In the genomic region with DNA sequence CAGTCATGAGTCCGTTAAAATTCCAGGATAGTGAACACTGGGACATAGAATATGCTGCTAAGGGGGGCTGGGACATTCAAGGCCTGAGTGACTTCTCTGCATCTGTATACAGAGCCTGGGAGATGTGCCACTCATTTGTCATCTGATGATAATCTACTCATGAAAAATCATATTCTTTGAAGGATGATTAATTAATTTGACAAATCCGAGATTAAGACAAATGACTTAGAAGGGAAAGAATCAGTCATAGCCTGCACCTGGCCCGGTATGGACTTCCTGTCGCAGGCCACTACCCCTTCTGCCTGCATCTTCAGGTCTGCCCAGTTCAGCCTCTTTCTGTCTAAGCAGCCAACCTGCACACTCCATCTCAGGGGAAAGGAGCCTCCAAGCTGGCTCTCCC, we compare ENCODE assay signal across 25 cellular contexts. TPM values are rescaled to one million over a fixed set of nuclear protein-coding genes. Genes with fewer than 3 reads are reported as not detected.
DNase-seq lines count a peak whose midpoint lies in the region; ATAC-seq, FAIRE-seq and TF ChIP-seq lines count a peak whose summit lies in the region.
"Had no signal": no experiment of that assay in that cellular context is flagged by ENCODE, and none has a peak within 500 bp of the region (broad histone marks: within the 10 kb centered on the region; RNA-seq: fewer than 3 reads in every experiment).

No MANE protein-coding gene starts in this region.

- in situ Hi-C loops in GM12878 (cut with MboI) = no loop called here

- H3K9ac ChIP-seq in Karpas-422 (ENCODE audit: low read length) (no peak overlapping the region), GM12878 (ENCODE audit: control insufficient read depth, insufficient read depth, low read length) (no peak overlapping the region), neuronal stem cell (ENCODE audit: low read depth, low read length, poor library complexity) (no peak overlapping the region)
- H3K9ac ChIP-seq: GM23248 had no signal

- SMC1A ChIA-PET in GM12878 (lab: Charles Lee; ENCODE audit: uncharacterized antibody, unreplicated experiment) = interaction anchor here (0.6 to 1.0 kb wide), 2 partner anchors 11 to 798 kb away, joined by 3 read pairs; no protein-coding TSS in a partner anchor

- H3K27me3 ChIP-seq in Karpas-422 (ENCODE audit: low read length) (no peaks in the 10 kb centered on the region), GM12878 (replicated peaks in 1 of 2; ENCODE audit: control insufficient read depth in 2 of 2, insufficient read depth in 2 of 2, low read length in 1 of 2) (no peaks in the 10 kb centered on the region), neuronal stem cell (ENCODE audit: control insufficient read depth in 3 of 3, insufficient read depth in 3 of 3, low read depth in 1 of 3, low read length in 3 of 3) (peaks cover 0 to 16% (median 0%) of the 10 kb centered on the region in 3 experiments), vagina (no peaks in the 10 kb centered on the region)

- no peak overlapping the region for H3K23ac ChIP-seq in neuronal stem cell (ENCODE audit: low read depth, low read length, poor library complexity)

- no peak overlapping the region for H4K91ac ChIP-seq in neuronal stem cell (ENCODE audit: low read depth, low read length, poor library complexity)

- POLR2A ChIA-PET in OCI-LY7 (lab: Charles Lee) (interaction anchor here (0.7 to 0.9 kb wide), 6 partner anchors 9 to 144 kb away, joined by 3 to 6 read pairs (median 4); no protein-coding TSS in a partner anchor), GM12878 (lab: Charles Lee) (no interaction called here)

- no peak overlapping the region for H3K18ac ChIP-seq in neuronal stem cell (ENCODE audit: low read length)

- TF ChIP-seq CTCF in OCI-LY7 (conservative IDR thresholded peaks at IDR 0.05; ENCODE audit: low read length) (no peak), GM12878 (IDR thresholded peaks at IDR 0.05 in 2 of 3, conservative IDR thresholded peaks at IDR 0.05 in 1 of 3; ENCODE audit: control insufficient read depth in 2 of 3, extremely low read depth in 1 of 3, insufficient read depth in 1 of 3, low read depth in 3 of 3, low read length in 3 of 3) (no peak), vagina (IDR thresholded peaks at IDR 0.05) (no peak)

- H4K20me1 ChIP-seq in Karpas-422 (ENCODE audit: insufficient read depth, low read depth, low read length) (no peaks in the 10 kb centered on the region), OCI-LY7 (ENCODE audit: insufficient read depth, low read length) (no peaks in the 10 kb centered on the region), GM12878 (ENCODE audit: control insufficient read depth, insufficient read depth) (no peaks in the 10 kb centered on the region)

- no peak overlapping the region for H4K8ac ChIP-seq in neuronal stem cell (ENCODE audit: low read depth, low read length)

- CTCF ChIA-PET in OCI-LY7 (lab: Charles Lee; ENCODE audit: unreplicated experiment) (no interaction called here), GM12878 (lab: Yijun Ruan, JAX) (interaction anchor here (0.8 kb wide), 1 partner anchor 76 kb away, joined by 3 read pairs; no protein-coding TSS in a partner anchor)

- no peak overlapping the region for H2BK5ac ChIP-seq in neuronal stem cell (ENCODE audit: low read length)

- no peak overlapping the region for H3K4me2 ChIP-seq in Karpas-422 (ENCODE audit: low read depth, low read length, poor library complexity, severe bottlenecking)
- no peak overlapping the region for H3K4me2 ChIP-seq in OCI-LY7 (ENCODE audit: low read length)
- no peak overlapping the region for H3K4me2 ChIP-seq in GM12878 (ENCODE audit: control insufficient read depth, insufficient read depth)
- H3K4me2 ChIP-seq in neuronal stem cell (ENCODE audit: insufficient read depth, low read length, poor library complexity, severe bottlenecking) = no peak overlapping the region

- TF ChIP-seq RAD21 in GM12878 (IDR thresholded peaks at IDR 0.05; ENCODE audit: insufficient read depth, low read depth, low read length) = no peak

- H2AFZ ChIP-seq in Karpas-422 (ENCODE audit: low read length) = no peak overlapping the region
- no peak overlapping the region for H2AFZ ChIP-seq in OCI-LY7 (ENCODE audit: low read length)
- H2AFZ ChIP-seq in GM12878 (ENCODE audit: control insufficient read depth, low read depth, low read length) = no peak overlapping the region
- H2AFZ ChIP-seq in neuronal stem cell (ENCODE audit: low read length) = no peak overlapping the region
- H2AFZ ChIP-seq: GM23248 had no signal

- no peak overlapping the region for H2AK5ac ChIP-seq in neuronal stem cell (ENCODE audit: low read depth, low read length)

- no peak overlapping the region for H3K4ac ChIP-seq in neuronal stem cell (ENCODE audit: low read length)

- intact Hi-C loops in OCI-LY7 (cut with micrococcal nuclease; ENCODE audit: unreplicated experiment) = no loop called here
- intact Hi-C loops in GM12878 (cut with micrococcal nuclease; ENCODE audit: unreplicated experiment) = no loop called here
- intact Hi-C loops in vagina (cut with DNase I) = no loop called here

- H3K79me2 ChIP-seq in Karpas-422 (ENCODE audit: low read length) (no peaks in the 10 kb centered on the region), OCI-LY7 (ENCODE audit: insufficient read depth, low read depth, low read length) (no peaks in the 10 kb centered on the region), GM12878 (ENCODE audit: control insufficient read depth, insufficient read depth, low read length) (no peaks in the 10 kb centered on the region)

- BruUV-seq in OCI-LY7 (replicated peaks; lab: Mats Ljungman, UMichigan) (no TSS peak), GM12878 (replicated peaks; lab: Mats Ljungman, UMichigan) (no TSS peak)

- no peak overlapping the region for H2BK15ac ChIP-seq in neuronal stem cell (ENCODE audit: low read length)

- no peaks in the 10 kb centered on the region for H3K36me3 ChIP-seq in Karpas-422 (ENCODE audit: insufficient read depth, low read length)
- no peaks in the 10 kb centered on the region for H3K36me3 ChIP-seq in OCI-LY7 (ENCODE audit: insufficient read depth, low read length)
- H3K36me3 ChIP-seq in GM12878 (ENCODE audit: control insufficient read depth in 2 of 2, insufficient read depth in 2 of 2, low read length in 1 of 2) = no peaks in the 10 kb centered on the region
- H3K36me3 ChIP-seq in neuronal stem cell (replicated peaks in 1 of 2; ENCODE audit: control insufficient read depth in 2 of 2, insufficient read depth in 2 of 2, low read length in 2 of 2) = no peaks in the 10 kb centered on the region
- H3K36me3 ChIP-seq in vagina = no peaks in the 10 kb centered on the region

- TF ChIP-seq POLR2A in GM12878 (IDR thresholded peaks at IDR 0.05; ENCODE audit: low read depth, low read length) (no peak), vagina (IDR thresholded peaks at IDR 0.05) (no peak)

- H3K79me1 ChIP-seq in neuronal stem cell (ENCODE audit: low read depth, low read length) = no peaks in the 10 kb centered on the region

- RAD21 ChIA-PET in GM12878 (lab: Charles Lee; ENCODE audit: unreplicated experiment) = interaction anchor here (0.7 to 1.9 kb wide), 3 partner anchors 15 to 443 kb away, joined by 3 to 5 read pairs (median 3); no protein-coding TSS in a partner anchor

- FAIRE-seq in GM12878 (lab: Jason Lieb, UNC) = no peak
- FAIRE-seq: GM19239, H1 had no signal

- no peak for TF ChIP-seq EP300 in GM12878 (IDR thresholded peaks at IDR 0.05; ENCODE audit: borderline replicate concordance in 1 of 2, control insufficient read depth in 1 of 2, low read depth in 2 of 2, low read length in 2 of 2)

- H3K27ac ChIP-seq in Karpas-422 (ENCODE audit: low read length) = no peak overlapping the region
- no peak overlapping the region for H3K27ac ChIP-seq in OCI-LY7 (ENCODE audit: low read depth, low read length, poor library complexity, severe bottlenecking)
- H3K27ac ChIP-seq in GM12878 (ENCODE audit: control insufficient read depth, insufficient read depth) = no peak overlapping the region
- H3K27ac ChIP-seq in neuronal stem cell (replicated peaks; ENCODE audit: low read length) = no peak overlapping the region
- H3K27ac ChIP-seq in vagina = no peak overlapping the region
- H3K27ac ChIP-seq: GM23248 had no signal

- DNase-seq in Karpas-422 (peak; percentile 45), OCI-LY7 (ENCODE audit: low spot score) (peak; percentile 44), GM12878 (ENCODE audit: low read depth, low spot score) (no peak), neuronal stem cell (ENCODE audit: low spot score) (no peak), mesenteric fat pad (ENCODE audit: low spot score) (no peak), vagina (ENCODE audit: extremely low spot score in 2 of 2) (no peak)
- DNase-seq: C1 segment of cervical spinal cord; Calu3; CD4-positive, alpha-beta memory T cell; COR-L47; DMS53; DMS79 treated with DMSO at 0.1 percent for 48 hours; GF-D8; GM23248; H7; HCEC 1CT had no signal

- H3K4me1 ChIP-seq in Karpas-422 (ENCODE audit: low read length) (peaks cover 4% of the 10 kb centered on the region), OCI-LY7 (ENCODE audit: insufficient read depth, low read length, poor library complexity, severe bottlenecking) (peaks cover 7% of the 10 kb centered on the region), GM12878 (ENCODE audit: control insufficient read depth, insufficient read depth, low read length) (no peaks in the 10 kb centered on the region), neuronal stem cell (ENCODE audit: control insufficient read depth in 2 of 2, insufficient read depth in 1 of 2, low read depth in 1 of 2, low read length in 2 of 2) (no peaks in the 10 kb centered on the region), vagina (no peaks in the 10 kb centered on the region)

- 45% methylated on average over 4 of the region's 4 CpGs for WGBS in GM12878 (ENCODE audit: insufficient coverage, insufficient replicate concordance, low lambda C conversion rate, missing lambda C conversion rate)
- no CpG with 5 or more reads among the region's 4 CpGs for WGBS in neuronal stem cell (ENCODE audit: extremely low coverage in 2 of 2, insufficient read length in 2 of 2, insufficient replicate concordance in 1 of 2), 2 donors

- H3K4me3 ChIP-seq in Karpas-422 (ENCODE audit: low read length) = no peak overlapping the region
- no peak overlapping the region for H3K4me3 ChIP-seq in OCI-LY7 (ENCODE audit: low read depth, low read length, poor library complexity, severe bottlenecking)
- H3K4me3 ChIP-seq in GM12878 = no peak overlapping the region
- no peak overlapping the region for H3K4me3 ChIP-seq in neuronal stem cell (ENCODE audit: low read length in 2 of 2)
- no peak overlapping the region for H3K4me3 ChIP-seq in vagina
- H3K4me3 ChIP-seq: GM23248 had no signal

- no peak overlapping the region for H2BK120ac ChIP-seq in neuronal stem cell (ENCODE audit: low read depth, low read length)

- no peak overlapping the region for H2BK12ac ChIP-seq in neuronal stem cell (ENCODE audit: low read length)

- ATAC-seq in GM12878 = peak; percentile 34; the same call in 1 of the 3 replicates
- peak; percentile 33 for ATAC-seq in esophagus mucosa
- ATAC-seq in HG03135 (IDR thresholded peaks at IDR 0.05; ENCODE audit: unreplicated experiment) = no peak

- no peaks in the 10 kb centered on the region for H3K9me2 ChIP-seq in Karpas-422 (replicated peaks; ENCODE audit: insufficient read depth, low read length)
- no peaks in the 10 kb centered on the region for H3K9me2 ChIP-seq in OCI-LY7 (ENCODE audit: insufficient read depth, low read length)

- no peaks in the 10 kb centered on the region for H3K9me3 ChIP-seq in Karpas-422 (ENCODE audit: low read length)
- no peaks in the 10 kb centered on the region for H3K9me3 ChIP-seq in OCI-LY7 (ENCODE audit: low read length)
- H3K9me3 ChIP-seq in GM12878 (replicated peaks; ENCODE audit: control insufficient read depth, insufficient read depth, low read length) = no peaks in the 10 kb centered on the region; the same call in 2 of the 3 replicates
- peaks cover 0 to 2% of the 10 kb centered on the region in 2 donors for H3K9me3 ChIP-seq in neuronal stem cell (replicated peaks in 1 of 2; ENCODE audit: control insufficient read depth in 2 of 2, insufficient read depth in 1 of 2, low read depth in 1 of 2, low read length in 2 of 2)
- no peaks in the 10 kb centered on the region for H3K9me3 ChIP-seq in vagina

- H3K14ac ChIP-seq in neuronal stem cell (ENCODE audit: low read length) = no peak overlapping the region

RNA-seq across cellular contexts. Expression of gene FAM170B, which starts 18.8 kb away (rescaled TPM):
- not detected in 2 replicates for total RNA-seq in Karpas-422 (2014; rRNA removed; shearing (Covaris generic); ENCODE audit: low replicate concordance)
- 0.31 and 0.38 TPM in 2 replicates for total RNA-seq in OCI-LY7 (2014; rRNA removed; shearing (Covaris generic))
- 0.23 TPM in 1 of 2 replicates, not detected in the other for total RNA-seq in OCI-LY7 (2022)
- total RNA-seq in GM12878 (2013; cell fraction: nucleolus; rRNA removed) = not detected in 2 replicates
- total RNA-seq in GM12878 (2014; rRNA removed) = not detected in 2 replicates
- total RNA-seq in GM12878 (2014; rRNA removed; fragmentation: Illumina TruSeq; extraction: Trizol) = not detected in 2 replicates
- not detected in 2 replicates for total RNA-seq in GM12878 (2021)
- polyA plus RNA-seq in GM12878 (2011; ENCODE audit: low read depth) = not detected
- polyA plus RNA-seq in GM12878 (2011; rRNA removed) = not detected in 2 replicates
- polyA plus RNA-seq in GM12878 (2011; cell fraction: cytosol; rRNA removed) = 0.10 TPM in 1 of 2 replicates, not detected in the other
- polyA plus RNA-seq in GM12878 (2011; cell fraction: nucleus; rRNA removed) = 0.15 TPM in 1 of 2 replicates, not detected in the other
- not detected in 2 replicates for polyA plus RNA-seq in GM12878 (2012)
- polyA plus RNA-seq in GM12878 (2014; fragmentation: Illumina TruSeq; extraction: Trizol) = not detected in 2 replicates
- polyA plus RNA-seq in GM12878 (2014; fragmentation: Nextera tagmentation; extraction: Ambion mirVana) = not detected
- not detected in 2 replicates for polyA plus RNA-seq in GM12878 (2014; rRNA removed)
- not detected for polyA plus RNA-seq in GM12878 (2016; fragmentation: Nextera tagmentation; extraction: Ambion mirVana)
- polyA minus RNA-seq in GM12878 (2011; rRNA and poly(A)+ RNA removed) = 0.36 TPM in 1 of 2 replicates, not detected in the other
- polyA minus RNA-seq in GM12878 (2011; cell fraction: cytosol; rRNA and poly(A)+ RNA removed) = not detected in 2 replicates
- polyA minus RNA-seq in GM12878 (2011; cell fraction: nucleus; rRNA and poly(A)+ RNA removed) = not detected in 2 replicates
- not detected for total RNA-seq in esophagus mucosa
- not detected for polyA plus RNA-seq in neuronal stem cell (2013, experiment 1 of 2)
- not detected for polyA plus RNA-seq in neuronal stem cell (2013, experiment 2 of 2)
- total RNA-seq in mesenteric fat pad = not detected
- total RNA-seq in vagina = not detected
- total RNA-seq: A172; A673; Calu3; CD4-positive, alpha-beta memory T cell; Daoy; G401; GM23248; H1; H7 had no signal
- polyA plus RNA-seq: BJ; CD4-positive, alpha-beta memory T cell; GM23248; H1 had no signal

RNA-seq across cellular contexts. Expression of gene TMEM273, which starts 35.5 kb away (rescaled TPM):
- 0.51 TPM in 1 of 2 replicates, not detected in the other for total RNA-seq in Karpas-422 (2014; rRNA removed; shearing (Covaris generic); ENCODE audit: low replicate concordance)
- total RNA-seq in OCI-LY7 (2014; rRNA removed; shearing (Covaris generic)) = 1.8 and 5.0 TPM in 2 replicates
- total RNA-seq in OCI-LY7 (2022) (0.82 and 1.3 TPM in 2 replicates), GM12878 (2014; rRNA removed) (26.5 and 30.6 TPM in 2 replicates), GM12878 (2014; rRNA removed; fragmentation: Illumina TruSeq; extraction: Trizol) (24.0 and 26.3 TPM in 2 replicates), GM12878 (2021) (20.9 and 23.5 TPM in 2 replicates), esophagus mucosa (3.8 TPM), mesenteric fat pad (17.9 TPM), vagina (17.9 TPM)
- 135 and 148 TPM in 2 replicates for total RNA-seq in GM12878 (2013; cell fraction: nucleolus; rRNA removed)
- polyA plus RNA-seq in GM12878 (2011; ENCODE audit: low read depth) = 8.9 TPM
- polyA plus RNA-seq in GM12878 (2011; rRNA removed) (46.3 and 47.3 TPM in 2 replicates), GM12878 (2014; fragmentation: Illumina TruSeq; extraction: Trizol) (35.6 and 41.3 TPM in 2 replicates), GM12878 (2014; fragmentation: Nextera tagmentation; extraction: Ambion mirVana) (10 to 100 TPM; 25.6 to 28.6 TPM), GM12878 (2014; rRNA removed) (33.9 and 40.4 TPM in 2 replicates), GM12878 (2016; fragmentation: Nextera tagmentation; extraction: Ambion mirVana) (10 to 100 TPM; 10.3 to 12.2 TPM)
- polyA plus RNA-seq in GM12878 (2011; cell fraction: cytosol; rRNA removed) = 45.0 and 51.2 TPM in 2 replicates
- 75.4 and 80.5 TPM in 2 replicates for polyA plus RNA-seq in GM12878 (2011; cell fraction: nucleus; rRNA removed)
- polyA plus RNA-seq in GM12878 (2012) = 7.0 and 8.7 TPM in 2 replicates
- 35.0 and 35.7 TPM in 2 replicates for polyA minus RNA-seq in GM12878 (2011; rRNA and poly(A)+ RNA removed)
- 6.0 and 6.5 TPM in 2 replicates for polyA minus RNA-seq in GM12878 (2011; cell fraction: cytosol; rRNA and poly(A)+ RNA removed)
- 13.5 and 14.6 TPM in 2 replicates for polyA minus RNA-seq in GM12878 (2011; cell fraction: nucleus; rRNA and poly(A)+ RNA removed)
- polyA plus RNA-seq in neuronal stem cell (2013, experiment 1 of 2) = 0.14 TPM
- polyA plus RNA-seq in neuronal stem cell (2013, experiment 2 of 2) = 0.11 TPM
- total RNA-seq: A172, A673, Calu3, Daoy, G401, GM23248, H1, H7 had no signal
- polyA plus RNA-seq: BJ, GM23248, H1 had no signal

RNA-seq across cellular contexts. Expression of gene VSTM4, which starts 37.3 kb away (rescaled TPM):
- total RNA-seq in Karpas-422 (2014; rRNA removed; shearing (Covaris generic); ENCODE audit: low replicate concordance) = not detected in 2 replicates
- not detected in 2 replicates for total RNA-seq in OCI-LY7 (2014; rRNA removed; shearing (Covaris generic))
- not detected in 2 replicates for total RNA-seq in OCI-LY7 (2022)
- 0.04 TPM in 1 of 2 replicates, not detected in the other for total RNA-seq in GM12878 (2013; cell fraction: nucleolus; rRNA removed)
- total RNA-seq in GM12878 (2014; rRNA removed) = not detected in 2 replicates
- total RNA-seq in GM12878 (2014; rRNA removed; fragmentation: Illumina TruSeq; extraction: Trizol) = not detected in 2 replicates
- total RNA-seq in GM12878 (2021) = 0.08 TPM in 1 of 2 replicates, not detected in the other
- not detected for polyA plus RNA-seq in GM12878 (2011; ENCODE audit: low read depth)
- 0.14 TPM in 2 replicates for polyA plus RNA-seq in GM12878 (2011; rRNA removed)
- polyA plus RNA-seq in GM12878 (2011; cell fraction: cytosol; rRNA removed) = 0.06 and 0.08 TPM in 2 replicates
- 0.03 and 0.09 TPM in 2 replicates for polyA plus RNA-seq in GM12878 (2011; cell fraction: nucleus; rRNA removed)
- polyA plus RNA-seq in GM12878 (2012) = not detected in 2 replicates
- 0.01 TPM in 1 of 2 replicates, not detected in the other for polyA plus RNA-seq in GM12878 (2014; fragmentation: Illumina TruSeq; extraction: Trizol)
- under 1 TPM in 1 of 2 experiments, not detected in 1; 0.02 TPM for polyA plus RNA-seq in GM12878 (2014; fragmentation: Nextera tagmentation; extraction: Ambion mirVana)
- not detected in 2 replicates for polyA plus RNA-seq in GM12878 (2014; rRNA removed)
- polyA plus RNA-seq in GM12878 (2016; fragmentation: Nextera tagmentation; extraction: Ambion mirVana) = not detected
- 0.15 TPM in 1 of 2 replicates, not detected in the other for polyA minus RNA-seq in GM12878 (2011; rRNA and poly(A)+ RNA removed)
- polyA minus RNA-seq in GM12878 (2011; cell fraction: cytosol; rRNA and poly(A)+ RNA removed) = not detected in 2 replicates
- 0.24 and 0.57 TPM in 2 replicates for polyA minus RNA-seq in GM12878 (2011; cell fraction: nucleus; rRNA and poly(A)+ RNA removed)
- 0.68 TPM for total RNA-seq in esophagus mucosa
- 1.6 TPM for polyA plus RNA-seq in neuronal stem cell (2013, experiment 1 of 2)
- polyA plus RNA-seq in neuronal stem cell (2013, experiment 2 of 2) = 1.6 TPM
- total RNA-seq in mesenteric fat pad = 41.7 TPM
- 14.0 TPM for total RNA-seq in vagina
- total RNA-seq: Calu3; CD4-positive, alpha-beta memory T cell; G401 had no signal
- polyA plus RNA-seq: CD4-positive, alpha-beta memory T cell had no signal

Comparison
In these comparisons a context has a peak if more than half of its experiments do, and no peak if none do; other contexts are left out.
1. DNase-seq: peak in Karpas-422 (single experiment) and OCI-LY7 (single experiment); none in GM12878 (single experiment), neuronal stem cell (single experiment), mesenteric fat pad (single experiment) and vagina (0 of 2).